13 cellular contexts compared by ENCODE assay signal in the genomic region with DNA sequence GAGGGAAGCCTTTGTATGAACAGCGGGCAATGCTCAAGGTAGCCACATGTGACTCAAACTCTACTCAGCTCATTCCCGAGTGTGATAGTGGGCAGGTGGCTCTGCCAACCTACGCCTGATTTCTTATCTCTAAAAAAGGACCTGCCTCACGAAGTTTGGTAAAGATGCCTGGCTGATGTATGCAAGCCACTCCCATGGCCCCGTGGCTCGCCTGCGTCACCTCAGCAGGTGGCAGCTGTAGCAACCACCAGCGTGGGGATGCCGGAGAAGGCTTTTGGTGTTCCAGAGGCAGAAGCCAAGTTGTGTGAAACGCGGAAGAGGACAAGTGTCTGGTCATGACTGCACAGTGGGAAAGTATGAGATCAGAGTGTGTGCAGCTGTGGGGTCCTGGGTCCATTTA. TPM values are rescaled to one million over a fixed set of nuclear protein-coding genes. Genes with fewer than 3 reads are reported as not detected.
A peak's percentile ranks its signal among the peaks of the same experiment; 100 is the strongest.
DNase-seq lines count a peak whose midpoint lies in the region; ATAC-seq and TF ChIP-seq lines count a peak whose summit lies in the region.
"Had no signal": no experiment of that assay in that cellular context is flagged by ENCODE, and none has a peak within 500 bp of the region (broad histone marks: within the 10 kb centered on the region; RNA-seq: fewer than 3 reads in every experiment).

No MANE protein-coding gene starts in this region.

- H3K79me2 ChIP-seq in osteoblast (ENCODE audit: insufficient read depth, low read length): peaks cover 39% of the 10 kb centered on the region

- H3K9me3 Mint-ChIP-seq in CD4-positive, alpha-beta T cell: no peaks in the 10 kb centered on the region
- no peaks in the 10 kb centered on the region for H3K9me3 Mint-ChIP-seq in activated naive CD8-positive, alpha-beta T cell (ENCODE audit: low read depth)
- no peaks in the 10 kb centered on the region for H3K9me3 Mint-ChIP-seq in natural killer cell treated with Interleukin-12 subunit alpha and Interleukin-12 subunit beta and Interleukin-15 and Interleukin-18, amount 100 ng/mL, for 72 hours

- POLR2A ChIA-PET in CD4-positive, alpha-beta T cell (lab: Charles Lee): interaction anchor here (0.6 kb wide), 1 partner anchor 36 kb away, joined by 3 read pairs; no protein-coding TSS in a partner anchor

- peaks cover 24% of the 10 kb centered on the region for H3K4me1 Mint-ChIP-seq in CD4-positive, alpha-beta T cell (ENCODE audit: low read depth)
- H3K4me1 Mint-ChIP-seq in activated naive CD8-positive, alpha-beta T cell (ENCODE audit: low read depth): peaks cover 28% of the 10 kb centered on the region
- peaks cover 44 to 55% of the 10 kb centered on the region in 2 donors for H3K4me1 Mint-ChIP-seq in natural killer cell treated with Interleukin-12 subunit alpha and Interleukin-12 subunit beta and Interleukin-15 and Interleukin-18, amount 100 ng/mL, for 72 hours (ENCODE audit: low read depth in 2 of 2)

- no peak overlapping the region for H3K4me2 ChIP-seq in osteoblast (ENCODE audit: insufficient read depth, low read length)
- H3K4me2 ChIP-seq: SK-N-SH had no signal

- intact Hi-C loops in CD4-positive, alpha-beta T cell (cut with DNase I, micrococcal nuclease): no loop called here

- H3K27ac Mint-ChIP-seq in CD4-positive, alpha-beta T cell: peak overlapping the region; percentile 22
- H3K27ac Mint-ChIP-seq in activated naive CD8-positive, alpha-beta T cell: peak overlapping the region; percentile 61
- H3K27ac Mint-ChIP-seq in natural killer cell treated with Interleukin-12 subunit alpha and Interleukin-12 subunit beta and Interleukin-15 and Interleukin-18, amount 100 ng/mL, for 72 hours: peak overlapping the region; percentile 92 to 93

- H3K27me3 Mint-ChIP-seq in CD4-positive, alpha-beta T cell: peaks cover 49% of the 10 kb centered on the region
- peaks cover 17% of the 10 kb centered on the region for H3K27me3 Mint-ChIP-seq in activated naive CD8-positive, alpha-beta T cell
- no peaks in the 10 kb centered on the region for H3K27me3 Mint-ChIP-seq in natural killer cell treated with Interleukin-12 subunit alpha and Interleukin-12 subunit beta and Interleukin-15 and Interleukin-18, amount 100 ng/mL, for 72 hours

- H3K4me3 ChIP-seq in osteoblast (ENCODE audit: insufficient read depth, low read length): no peak overlapping the region
- H3K4me3 ChIP-seq: colonic mucosa, gastroesophageal sphincter, right lobe of liver had no signal

- no peak for TF ChIP-seq CTCF in CD4-positive, alpha-beta T cell (IDR thresholded peaks at IDR 0.05)
- TF ChIP-seq CTCF in osteoblast (IDR thresholded peaks at IDR 0.05; ENCODE audit: extremely low read depth, low read depth, low read length): no peak

- H3K36me3 Mint-ChIP-seq in CD4-positive, alpha-beta T cell (ENCODE audit: low read depth): no peaks in the 10 kb centered on the region
- H3K36me3 Mint-ChIP-seq in activated naive CD8-positive, alpha-beta T cell: peaks cover 2% of the 10 kb centered on the region
- H3K36me3 Mint-ChIP-seq in natural killer cell treated with Interleukin-12 subunit alpha and Interleukin-12 subunit beta and Interleukin-15 and Interleukin-18, amount 100 ng/mL, for 72 hours: no peaks in the 10 kb centered on the region

- DNase-seq in CD4-positive, alpha-beta T cell: no peak
- DNase-seq in NCI-H2196 (lab: John Stamatoyannopoulos, UW; ENCODE audit: unreplicated experiment) (peak; percentile 73), AG08396 (ENCODE audit: low spot score) (no peak), iPS-NIHi7 (ENCODE audit: extremely low spot score) (no peak), osteoblast (ENCODE audit: insufficient read length, low spot score, missing footprints) (no peak)
- no peak for DNase-seq in natural killer cell treated with Interleukin-12 subunit alpha and Interleukin-12 subunit beta and Interleukin-15 and Interleukin-18, amount 100 ng/mL, for 72 hours (ENCODE audit: low spot score)
- DNase-seq: activated T-cell treated with anti-CD3 and anti-CD28 coated beads for 4 hours, colonic mucosa, SK-N-SH had no signal

- H3K9me3 ChIP-seq in CD4-positive, alpha-beta T cell (ENCODE audit: control insufficient read depth, low read length): no peaks in the 10 kb centered on the region
- no peaks in the 10 kb centered on the region for H3K9me3 ChIP-seq in osteoblast (ENCODE audit: low read depth, low read length)
- H3K9me3 ChIP-seq: colonic mucosa, gastroesophageal sphincter, right lobe of liver, SK-N-SH had no signal

- H3K27ac ChIP-seq in CD4-positive, alpha-beta T cell (ENCODE audit: low read depth, low read length): no peak overlapping the region
- H3K27ac ChIP-seq in osteoblast (ENCODE audit: low read depth, low read length): no peak overlapping the region
- H3K27ac ChIP-seq: colonic mucosa had no signal

- H3K27me3 ChIP-seq in CD4-positive, alpha-beta T cell (ENCODE audit: control insufficient read depth, insufficient read depth, low read length): peaks cover 15% of the 10 kb centered on the region
- no peaks in the 10 kb centered on the region for H3K27me3 ChIP-seq in osteoblast (ENCODE audit: insufficient read depth, low read length)
- H3K27me3 ChIP-seq: gastroesophageal sphincter, right lobe of liver had no signal

- peak; percentile 30 for ATAC-seq in CD4-positive, alpha-beta T cell (ENCODE audit: poor library complexity)
- no peak for ATAC-seq in natural killer cell treated with Interleukin-12 subunit alpha and Interleukin-12 subunit beta and Interleukin-15 and Interleukin-18, amount 100 ng/mL, for 72 hours
- ATAC-seq in HG03457 (IDR thresholded peaks at IDR 0.05; ENCODE audit: unreplicated experiment): no peak
- ATAC-seq: gastroesophageal sphincter had no signal

- no peak overlapping the region for H2AFZ ChIP-seq in osteoblast (ENCODE audit: low read length)

- H4K20me1 ChIP-seq in osteoblast (ENCODE audit: insufficient read depth, low read length): peaks cover 20% of the 10 kb centered on the region

- CTCF ChIA-PET in CD4-positive, alpha-beta T cell (lab: Charles Lee): no interaction called here

- H3K4me3 Mint-ChIP-seq in CD4-positive, alpha-beta T cell: peak overlapping the region; percentile 65
- H3K4me3 Mint-ChIP-seq in activated naive CD8-positive, alpha-beta T cell: no peak overlapping the region
- peak overlapping the region; percentile 55 for H3K4me3 Mint-ChIP-seq in natural killer cell treated with Interleukin-12 subunit alpha and Interleukin-12 subunit beta and Interleukin-15 and Interleukin-18, amount 100 ng/mL, for 72 hours

- H3K36me3 ChIP-seq in osteoblast (ENCODE audit: insufficient read depth, low read length): peaks cover 3% of the 10 kb centered on the region
- H3K36me3 ChIP-seq: colonic mucosa, right lobe of liver had no signal

- peaks cover 19% of the 10 kb centered on the region for H3K4me1 ChIP-seq in osteoblast (ENCODE audit: insufficient read depth, low read length)
- H3K4me1 ChIP-seq: colonic mucosa had no signal

RNA-seq across cellular contexts. Expression of a gene that starts 5.4 kb away (rescaled TPM):
- under 1 TPM; 0.08 to 0.33 TPM for total RNA-seq in CD4-positive, alpha-beta T cell
- 10 to 100 TPM; 69.1 to 90.1 TPM for total RNA-seq in natural killer cell treated with Interleukin-12 subunit alpha and Interleukin-12 subunit beta and Interleukin-15 and Interleukin-18, amount 100 ng/mL, for 72 hours
- 258 and 275 TPM in 2 replicates for total RNA-seq in osteoblast

RNA-seq across cellular contexts. Expression of a gene that starts 16.7 kb away (rescaled TPM):
- total RNA-seq in CD4-positive, alpha-beta T cell: under 1 TPM; 0.56 to 0.77 TPM
- 10 to 100 TPM; 50.4 to 56.5 TPM for total RNA-seq in natural killer cell treated with Interleukin-12 subunit alpha and Interleukin-12 subunit beta and Interleukin-15 and Interleukin-18, amount 100 ng/mL, for 72 hours
- 303 and 323 TPM in 2 replicates for total RNA-seq in osteoblast

RNA-seq across cellular contexts. Expression of a gene that starts 40.8 kb away (rescaled TPM):
- 1 to 10 TPM; 7.5 to 9.1 TPM for total RNA-seq in CD4-positive, alpha-beta T cell
- 100 to 1,000 TPM in 1 of 2 donors, 10 to 100 TPM in 1; 75.8 to 155 TPM for total RNA-seq in natural killer cell treated with Interleukin-12 subunit alpha and Interleukin-12 subunit beta and Interleukin-15 and Interleukin-18, amount 100 ng/mL, for 72 hours
- total RNA-seq in osteoblast: 7.7 and 9.0 TPM in 2 replicates

RNA-seq across cellular contexts. Expression of a gene that starts 41.1 kb away (rescaled TPM):
- 10 to 100 TPM; 55.2 to 56.0 TPM for total RNA-seq in CD4-positive, alpha-beta T cell
- 100 to 1,000 TPM; 119 to 133 TPM for total RNA-seq in natural killer cell treated with Interleukin-12 subunit alpha and Interleukin-12 subunit beta and Interleukin-15 and Interleukin-18, amount 100 ng/mL, for 72 hours
- total RNA-seq in osteoblast: 63.3 and 81.9 TPM in 2 replicates

RNA-seq across cellular contexts. Expression of a gene that starts 57.9 kb away (rescaled TPM):
- 1 to 10 TPM; 6.9 TPM for total RNA-seq in CD4-positive, alpha-beta T cell
- total RNA-seq in natural killer cell treated with Interleukin-12 subunit alpha and Interleukin-12 subunit beta and Interleukin-15 and Interleukin-18, amount 100 ng/mL, for 72 hours: 10 to 100 TPM; 13.2 to 14.0 TPM
- 127 and 144 TPM in 2 replicates for total RNA-seq in osteoblast

Comparison
In these comparisons a context has a peak if more than half of its experiments do, and no peak if none do; other contexts are left out.
1. H3K27ac Mint-ChIP-seq: peak in every context shown above with its lines; median percentile 92 in natural killer cell treated with Interleukin-12 subunit alpha and Interleukin-12 subunit beta and Interleukin-15 and Interleukin-18, amount 100 ng/mL, for 72 hours; 61 in activated naive CD8-positive, alpha-beta T cell; 22 in CD4-positive, alpha-beta T cell.
2. RNA of a gene that starts 5.4 kb away (total RNA-seq): 258 to 275 TPM in osteoblast and 69.1 to 90.1 TPM in natural killer cell treated with Interleukin-12 subunit alpha and Interleukin-12 subunit beta and Interleukin-15 and Interleukin-18, amount 100 ng/mL, for 72 hours; 0.08 to 0.33 TPM in CD4-positive, alpha-beta T cell; every median in the first group is over 10 times any median in the second.
3. RNA of a gene that starts 16.7 kb away (total RNA-seq): 303 to 323 TPM in osteoblast and 50.4 to 56.5 TPM in natural killer cell treated with Interleukin-12 subunit alpha and Interleukin-12 subunit beta and Interleukin-15 and Interleukin-18, amount 100 ng/mL, for 72 hours; 0.56 to 0.77 TPM in CD4-positive, alpha-beta T cell; every median in the first group is over 10 times any median in the second.